ENCODE assay signal across 17 cellular contexts in the genomic region with DNA sequence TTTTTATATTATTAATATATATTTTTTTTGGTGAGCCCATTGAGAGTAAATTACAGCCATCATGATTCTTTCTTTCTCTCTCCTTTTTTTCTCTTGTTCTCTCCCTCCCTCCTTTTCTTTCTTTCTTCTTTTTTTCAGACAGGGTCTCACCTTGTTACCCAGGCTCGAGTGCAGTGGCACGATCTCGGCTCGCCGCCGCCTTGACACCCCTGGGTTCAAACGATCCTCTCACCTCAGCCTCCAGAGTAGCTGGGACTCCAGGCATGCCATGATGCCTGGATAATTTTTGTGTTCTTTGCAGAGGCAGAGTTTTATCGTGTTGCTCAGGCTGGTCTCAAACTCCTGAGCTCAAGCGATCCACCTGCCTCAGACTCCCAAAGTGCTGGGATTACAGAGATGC. TPM values are rescaled to one million over a fixed set of nuclear protein-coding genes. Genes with fewer than 3 reads are reported as not detected.
DNase-seq lines count a peak whose midpoint lies in the region; ATAC-seq and TF ChIP-seq lines count a peak whose summit lies in the region.
"Had no signal": no experiment of that assay in that cellular context is flagged by ENCODE, and none has a peak within 500 bp of the region (broad histone marks: within the 10 kb centered on the region; RNA-seq: fewer than 3 reads in every experiment).

No MANE protein-coding gene starts in this region.

- no peak for ATAC-seq in T-helper 17 cell
- ATAC-seq in stimulated activated memory B cell treated with anti-CD40 and anti-IgM and Interleukin-4, amounts not matched to agents 10 μg/mL and 1 μg/mL and 100 μg/mL, for 72 hours: no peak
- no peak for ATAC-seq in GM18858 (IDR thresholded peaks at IDR 0.05; ENCODE audit: unreplicated experiment)

- no peak overlapping the region for H3K27ac Mint-ChIP-seq in T-helper 2 cell treated with Interferon-gamma antibody and Interleukin-4, amounts not matched to agents 5 μg/mL and 100 μg/mL, for 36 hours
- H3K27ac Mint-ChIP-seq in T-helper 17 cell: peak overlapping the region; percentile 3
- H3K27ac Mint-ChIP-seq in stimulated activated memory B cell treated with anti-CD40 and anti-IgM and Interleukin-4, amounts not matched to agents 10 μg/mL and 1 μg/mL and 100 μg/mL, for 72 hours: no peak overlapping the region
- H3K27ac Mint-ChIP-seq: activated CD4-positive, alpha-beta T cell treated with anti-CD3 and anti-CD28 coated beads for 36 hours had no signal

- WGBS in hepatocyte (ENCODE audit: low lambda C conversion rate, missing lambda C conversion rate): 98% methylated on average over 9 of the region's 9 CpGs

- no peaks in the 10 kb centered on the region for H3K79me2 ChIP-seq in hepatocyte

- H3K4me1 Mint-ChIP-seq in T-helper 2 cell treated with Interferon-gamma antibody and Interleukin-4, amounts not matched to agents 5 μg/mL and 100 μg/mL, for 36 hours (ENCODE audit: low read depth): peaks cover 22% of the 10 kb centered on the region
- H3K4me1 Mint-ChIP-seq in T-helper 17 cell: peaks cover 13% of the 10 kb centered on the region
- H3K4me1 Mint-ChIP-seq in stimulated activated memory B cell treated with anti-CD40 and anti-IgM and Interleukin-4, amounts not matched to agents 10 μg/mL and 1 μg/mL and 100 μg/mL, for 72 hours: peaks cover 29% of the 10 kb centered on the region

- no peaks in the 10 kb centered on the region for H4K20me1 ChIP-seq in hepatocyte (ENCODE audit: insufficient read depth, poor library complexity, severe bottlenecking)

- H3K36me3 ChIP-seq in hepatocyte (replicated peaks; ENCODE audit: insufficient read depth, low read depth): no peaks in the 10 kb centered on the region
- no peaks in the 10 kb centered on the region for H3K36me3 ChIP-seq in breast epithelium
- H3K36me3 ChIP-seq: thoracic aorta had no signal

- no peak overlapping the region for H2AFZ ChIP-seq in hepatocyte

- intact Hi-C loops in breast epithelium (cut with DNase I; ENCODE audit: low total_unique reads): no loop called here

- TF ChIP-seq CTCF in hepatocyte (IDR thresholded peaks at IDR 0.05; ENCODE audit: poor library complexity) (no peak), breast epithelium (IDR thresholded peaks at IDR 0.05) (no peak)

- H3K9me2 ChIP-seq in hepatocyte (replicated peaks; ENCODE audit: insufficient read depth): no peaks in the 10 kb centered on the region

- H3K27me3 Mint-ChIP-seq in T-helper 2 cell treated with Interferon-gamma antibody and Interleukin-4, amounts not matched to agents 5 μg/mL and 100 μg/mL, for 36 hours (ENCODE audit: low read depth): peaks cover 64% of the 10 kb centered on the region
- H3K27me3 Mint-ChIP-seq in T-helper 17 cell: peaks cover 47% of the 10 kb centered on the region
- peaks cover 42% of the 10 kb centered on the region for H3K27me3 Mint-ChIP-seq in stimulated activated memory B cell treated with anti-CD40 and anti-IgM and Interleukin-4, amounts not matched to agents 10 μg/mL and 1 μg/mL and 100 μg/mL, for 72 hours

- H3K27me3 ChIP-seq in hepatocyte (peaks cover 35% of the 10 kb centered on the region), breast epithelium (no peaks in the 10 kb centered on the region)

- no peak for TF ChIP-seq POLR2A in breast epithelium (IDR thresholded peaks at IDR 0.05)

- no peak for DNase-seq in T-helper 2 cell treated with Interferon-gamma antibody and Interleukin-4, amounts not matched to agents 5 μg/mL and 100 μg/mL, for 36 hours (ENCODE audit: low spot score)
- DNase-seq in T-helper 2 cell: no peak
- no peak for DNase-seq in T-helper 17 cell
- no peak for DNase-seq in hepatocyte (ENCODE audit: low spot score)
- no peak for DNase-seq in NCI-H2196 (lab: John Stamatoyannopoulos, UW; ENCODE audit: unreplicated experiment)
- DNase-seq in breast epithelium (ENCODE audit: low spot score in 2 of 2): no peak
- DNase-seq: 8988T; activated CD4-positive, alpha-beta T cell treated with anti-CD3 and anti-CD28 coated beads for 36 hours; AML-193; cortex of kidney; naive B cell; NCI-H1092 treated with DMSO at 0.1 percent for 48 hours; NCI-H2029 treated with DMSO at 0.1 percent for 48 hours had no signal

- H3K4me1 ChIP-seq in hepatocyte (ENCODE audit: insufficient read depth) (no peaks in the 10 kb centered on the region), breast epithelium (peaks cover 0 to 5% of the 10 kb centered on the region in 2 donors)

- no peaks in the 10 kb centered on the region for H3K9me3 Mint-ChIP-seq in T-helper 2 cell treated with Interferon-gamma antibody and Interleukin-4, amounts not matched to agents 5 μg/mL and 100 μg/mL, for 36 hours
- no peaks in the 10 kb centered on the region for H3K9me3 Mint-ChIP-seq in stimulated activated memory B cell treated with anti-CD40 and anti-IgM and Interleukin-4, amounts not matched to agents 10 μg/mL and 1 μg/mL and 100 μg/mL, for 72 hours
- H3K9me3 Mint-ChIP-seq: naive B cell had no signal

- no peaks in the 10 kb centered on the region for H3K36me3 Mint-ChIP-seq in T-helper 2 cell treated with Interferon-gamma antibody and Interleukin-4, amounts not matched to agents 5 μg/mL and 100 μg/mL, for 36 hours (ENCODE audit: low read depth)
- peaks cover 10% of the 10 kb centered on the region for H3K36me3 Mint-ChIP-seq in T-helper 17 cell (ENCODE audit: low read depth)
- H3K36me3 Mint-ChIP-seq in stimulated activated memory B cell treated with anti-CD40 and anti-IgM and Interleukin-4, amounts not matched to agents 10 μg/mL and 1 μg/mL and 100 μg/mL, for 72 hours: no peaks in the 10 kb centered on the region
- H3K36me3 Mint-ChIP-seq: naive B cell had no signal

- H3K9me3 ChIP-seq in T-helper 17 cell (ENCODE audit: control insufficient read depth, low read length, poor library complexity, severe bottlenecking) (no peaks in the 10 kb centered on the region), hepatocyte (ENCODE audit: low read depth) (no peaks in the 10 kb centered on the region), breast epithelium (no peaks in the 10 kb centered on the region)
- H3K9me3 ChIP-seq: thoracic aorta had no signal

- no peak overlapping the region for H3K27ac ChIP-seq in hepatocyte
- no peak overlapping the region for H3K27ac ChIP-seq in breast epithelium

- H3K4me3 Mint-ChIP-seq in T-helper 2 cell treated with Interferon-gamma antibody and Interleukin-4, amounts not matched to agents 5 μg/mL and 100 μg/mL, for 36 hours: peak overlapping the region; percentile 21
- peak overlapping the region; percentile 81 for H3K4me3 Mint-ChIP-seq in T-helper 17 cell
- H3K4me3 Mint-ChIP-seq in stimulated activated memory B cell treated with anti-CD40 and anti-IgM and Interleukin-4, amounts not matched to agents 10 μg/mL and 1 μg/mL and 100 μg/mL, for 72 hours: peak overlapping the region; percentile 65

- H3K4me2 ChIP-seq in hepatocyte: peak overlapping the region; percentile 99

- no peak overlapping the region for H3K4me3 ChIP-seq in hepatocyte
- H3K4me3 ChIP-seq in breast epithelium: peak overlapping the region in 1 of 3 donors; percentile 24

RNA-seq across cellular contexts. Expression of gene CCDC170, which starts 1.6 kb away (rescaled TPM):
- not detected for total RNA-seq in T-helper 17 cell
- 0.88 and 1.2 TPM in 2 replicates for total RNA-seq in hepatocyte
- 0.60 and 1.2 TPM in 2 replicates for polyA plus RNA-seq in hepatocyte
- total RNA-seq in breast epithelium: 1 to 10 TPM; 3.5 to 9.8 (median 9.4) TPM
- total RNA-seq: activated CD4-positive, alpha-beta T cell treated with anti-CD3 and anti-CD28 coated beads for 36 hours; bronchial epithelial cell had no signal

RNA-seq across cellular contexts. Expression of gene RMND1, which starts 43.5 kb away (rescaled TPM):
- 1 to 10 TPM; 7.0 to 8.5 TPM for total RNA-seq in T-helper 17 cell
- total RNA-seq in hepatocyte: 41.9 and 43.5 TPM in 2 replicates
- polyA plus RNA-seq in hepatocyte: 24.1 and 27.1 TPM in 2 replicates
- total RNA-seq in breast epithelium: 10 to 100 TPM; 25.3 to 34.1 (median 32.1) TPM

Comparison
In these comparisons a context has a peak if more than half of its experiments do, and no peak if none do; other contexts are left out.
1. H3K4me3 Mint-ChIP-seq: peak in every context shown above with its lines; median percentile 81 in T-helper 17 cell; 65 in stimulated activated memory B cell treated with anti-CD40 and anti-IgM and Interleukin-4, amounts not matched to agents 10 μg/mL and 1 μg/mL and 100 μg/mL, for 72 hours; 21 in T-helper 2 cell treated with Interferon-gamma antibody and Interleukin-4, amounts not matched to agents 5 μg/mL and 100 μg/mL, for 36 hours.